13 cellular contexts compared by ENCODE assay signal in genomic region chr7:132030161-132030568, GRCh38.
DNase-seq lines count a peak whose midpoint lies in the region; ATAC-seq, FAIRE-seq and TF ChIP-seq lines count a peak whose summit lies in the region.
"Had no signal": no experiment of that assay in that cellular context is flagged by ENCODE, and none has a peak within 500 bp of the region (broad histone marks: within the 10 kb centered on the region; RNA-seq: fewer than 3 reads in every experiment).

No MANE protein-coding gene starts in this region.

- 32% methylated on average over 2 of the region's 2 CpGs for WGBS in A549 (ENCODE audit: missing lambda C conversion rate)

- DNase-seq in A549 (ENCODE audit: low read depth in 1 of 2, low spot score in 1 of 2) (no peak), NCI-H1105 (lab: John Stamatoyannopoulos, UW) (peak; percentile 76), cerebellar cortex (ENCODE audit: low spot score) (peak; percentile 9), left lung (no peak), HEK293T (ENCODE audit: extremely low spot score) (no peak), NCI-H1436 (lab: John Stamatoyannopoulos, UW) (no peak)
- no peak for DNase-seq in stimulated activated naive CD8-positive, alpha-beta T cell treated with anti-CD3 and anti-CD28 coated beads, Interleukin-15, Interleukin-2, amounts not matched to agents 100 U/mL and 50 U/mL, for 24 hours
- DNase-seq in stimulated activated CD8-positive, alpha-beta memory T cell treated with anti-CD3 and anti-CD28 coated beads, Interleukin-4, amount 100 ng/mL, for 48 hours, result no peak
- DNase-seq: activated CD4-positive, alpha-beta T cell treated with anti-CD3 and anti-CD28 coated beads, Interleukin-2, amount 50 U/mL, for 48 hours; activated gamma-delta T cell; NCI-H1048 had no signal

- POLR2A ChIA-PET in A549 (lab: Yijun Ruan, JAX) (no interaction called here), HEK293T (lab: Yijun Ruan, JAX) (no interaction called here)

- no peaks in the 10 kb centered on the region for H3K36me3 ChIP-seq in left lung

- H3K4me2 ChIP-seq in A549, result peak overlapping the region; percentile 5; the same call in 1 of the 3 replicates

- intact Hi-C loops in left lung (cut with DNase I), result no loop called here

- H3K4me1 ChIP-seq in A549 (peaks cover 22% of the 10 kb centered on the region), left lung (peaks cover 0 to 7% of the 10 kb centered on the region in 2 donors)

- no peak for FAIRE-seq in A549 (lab: Jason Lieb, UNC)
- FAIRE-seq: H1, islet of Langerhans had no signal

- H3K27me3 ChIP-seq in left lung, result no peaks in the 10 kb centered on the region

- TF ChIP-seq CTCF in A549 (IDR thresholded peaks at IDR 0.05), result no peak
- TF ChIP-seq CTCF in left lung (IDR thresholded peaks at IDR 0.05), result no peak

- TF ChIP-seq POLR2A in A549 (IDR thresholded peaks at IDR 0.05; ENCODE audit: low read length), result no peak

- no peak for TF ChIP-seq RAD21 in A549 (conservative IDR thresholded peaks at IDR 0.05 in 1 of 2, IDR thresholded peaks at IDR 0.05 in 1 of 2)

- CTCF ChIA-PET in A549 (lab: Yijun Ruan, JAX), result interaction anchor here (0.6 to 0.8 kb wide), 2 partner anchors 85 to 109 kb away, joined by 3 read pairs; no protein-coding TSS in a partner anchor
- CTCF ChIA-PET in HEK293T (lab: Yijun Ruan, JAX), result no interaction called here

- no peak for TF ChIP-seq EP300 in A549 (IDR thresholded peaks at IDR 0.05)

- H3K9me3 ChIP-seq in A549 (no peaks in the 10 kb centered on the region), left lung (no peaks in the 10 kb centered on the region)

- H3K4me3 ChIP-seq in A549, result no peak overlapping the region
- H3K4me3 ChIP-seq in left lung, result no peak overlapping the region

- ATAC-seq in A549 (no peak), left lung (peak; percentile 75)
- ATAC-seq in stimulated activated naive CD8-positive, alpha-beta T cell treated with anti-CD3 and anti-CD28 coated beads, Interleukin-15, Interleukin-2, amounts not matched to agents 100 U/mL and 50 U/mL, for 24 hours, result no peak

- H3K27ac ChIP-seq in A549, result peak overlapping the region in 1 of 2 experiments; percentile 4; a peak in 1 of 6 replicates
- H3K27ac ChIP-seq in left lung, result no peak overlapping the region

TF ChIP-seq in A549, 52 proteins besides CTCF, POLR2A, EP300 and RAD21 (continues in another document):
- no peak for TF ChIP-seq ZFP36 (IDR thresholded peaks at IDR 0.05; ENCODE audit: borderline replicate concordance, partially characterized antibody)
- no peak for TF ChIP-seq ATOH8 (CRISPR knock-in tag; IDR thresholded peaks at IDR 0.05; ENCODE audit: low read depth)
- no peak for TF ChIP-seq RFX5 (IDR thresholded peaks at IDR 0.05)
- no peak for TF ChIP-seq HEYL (CRISPR knock-in tag; IDR thresholded peaks at IDR 0.05)
- no peak for TF ChIP-seq SREBF2 (IDR thresholded peaks at IDR 0.05)
- TF ChIP-seq, protein P1, sequence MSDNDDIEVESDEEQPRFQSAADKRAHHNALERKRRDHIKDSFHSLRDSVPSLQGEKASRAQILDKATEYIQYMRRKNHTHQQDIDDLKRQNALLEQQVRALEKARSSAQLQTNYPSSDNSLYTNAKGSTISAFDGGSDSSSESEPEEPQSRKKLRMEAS (IDR thresholded peaks at IDR 0.05), result no peak
- TF ChIP-seq, protein P2, sequence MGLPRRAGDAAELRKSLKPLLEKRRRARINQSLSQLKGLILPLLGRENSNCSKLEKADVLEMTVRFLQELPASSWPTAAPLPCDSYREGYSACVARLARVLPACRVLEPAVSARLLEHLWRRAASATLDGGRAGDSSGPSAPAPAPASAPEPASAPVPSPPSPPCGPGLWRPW (IDR thresholded peaks at IDR 0.05), result no peak
- no peak for TF ChIP-seq MAFK (IDR thresholded peaks at IDR 0.05; ENCODE audit: partially characterized antibody)
- TF ChIP-seq TP53 (CRISPR knock-in tag; IDR thresholded peaks at IDR 0.05), result no peak
- no peak for TF ChIP-seq EHMT2 (IDR thresholded peaks at IDR 0.05; ENCODE audit: low read depth)
- TF ChIP-seq EHF (CRISPR knock-in tag; IDR thresholded peaks at IDR 0.05), result no peak
- TF ChIP-seq, protein P3, sequence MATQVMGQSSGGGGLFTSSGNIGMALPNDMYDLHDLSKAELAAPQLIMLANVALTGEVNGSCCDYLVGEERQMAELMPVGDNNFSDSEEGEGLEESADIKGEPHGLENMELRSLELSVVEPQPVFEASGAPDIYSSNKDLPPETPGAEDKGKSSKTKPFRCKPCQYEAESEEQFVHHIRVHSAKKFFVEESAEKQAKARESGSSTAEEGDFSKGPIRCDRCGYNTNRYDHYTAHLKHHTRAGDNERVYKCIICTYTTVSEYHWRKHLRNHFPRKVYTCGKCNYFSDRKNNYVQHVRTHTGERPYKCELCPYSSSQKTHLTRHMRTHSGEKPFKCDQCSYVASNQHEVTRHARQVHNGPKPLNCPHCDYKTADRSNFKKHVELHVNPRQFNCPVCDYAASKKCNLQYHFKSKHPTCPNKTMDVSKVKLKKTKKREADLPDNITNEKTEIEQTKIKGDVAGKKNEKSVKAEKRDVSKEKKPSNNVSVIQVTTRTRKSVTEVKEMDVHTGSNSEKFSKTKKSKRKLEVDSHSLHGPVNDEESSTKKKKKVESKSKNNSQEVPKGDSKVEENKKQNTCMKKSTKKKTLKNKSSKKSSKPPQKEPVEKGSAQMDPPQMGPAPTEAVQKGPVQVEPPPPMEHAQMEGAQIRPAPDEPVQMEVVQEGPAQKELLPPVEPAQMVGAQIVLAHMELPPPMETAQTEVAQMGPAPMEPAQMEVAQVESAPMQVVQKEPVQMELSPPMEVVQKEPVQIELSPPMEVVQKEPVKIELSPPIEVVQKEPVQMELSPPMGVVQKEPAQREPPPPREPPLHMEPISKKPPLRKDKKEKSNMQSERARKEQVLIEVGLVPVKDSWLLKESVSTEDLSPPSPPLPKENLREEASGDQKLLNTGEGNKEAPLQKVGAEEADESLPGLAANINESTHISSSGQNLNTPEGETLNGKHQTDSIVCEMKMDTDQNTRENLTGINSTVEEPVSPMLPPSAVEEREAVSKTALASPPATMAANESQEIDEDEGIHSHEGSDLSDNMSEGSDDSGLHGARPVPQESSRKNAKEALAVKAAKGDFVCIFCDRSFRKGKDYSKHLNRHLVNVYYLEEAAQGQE (IDR thresholded peaks at IDR 0.05), result no peak

TF ChIP-seq in HEK293T, 16 proteins besides CTCF, POLR2A, EP300 and RAD21:
- no peak for TF ChIP-seq SP1 (IDR thresholded peaks at IDR 0.05)
- no peak for TF ChIP-seq NFRKB (IDR thresholded peaks at IDR 0.05)
- TF ChIP-seq BHLHE40 (IDR thresholded peaks at IDR 0.05; ENCODE audit: borderline replicate concordance), result no peak
- no peak for TF ChIP-seq CTBP1 (IDR thresholded peaks at IDR 0.05; ENCODE audit: borderline replicate concordance)
- no peak for TF ChIP-seq LEF1 (IDR thresholded peaks at IDR 0.05; ENCODE audit: borderline replicate concordance)
- no peak for TF ChIP-seq SUZ12 (IDR thresholded peaks at IDR 0.05)
- TF ChIP-seq FOXM1 (IDR thresholded peaks at IDR 0.05; ENCODE audit: borderline replicate concordance), result no peak
- TF ChIP-seq L3MBTL2 (conservative IDR thresholded peaks at IDR 0.05), result no peak
- TF ChIP-seq FOXA1 (IDR thresholded peaks at IDR 0.05), result no peak

Comparison
In these comparisons a context has a peak if more than half of its experiments do, and no peak if none do; other contexts are left out.
1. DNase-seq: peak in NCI-H1105 (single experiment) and cerebellar cortex (single experiment); none in A549 (0 of 2), left lung (0 of 2), HEK293T (single experiment), stimulated activated naive CD8-positive, alpha-beta T cell treated with anti-CD3 and anti-CD28 coated beads, Interleukin-15, Interleukin-2, amounts not matched to agents 100 U/mL and 50 U/mL, for 24 hours (single experiment), stimulated activated CD8-positive, alpha-beta memory T cell treated with anti-CD3 and anti-CD28 coated beads, Interleukin-4, amount 100 ng/mL, for 48 hours (single experiment) and NCI-H1436 (single experiment).